Comparison of ENCODE assay signal across 1 cellular context in genomic region chr9:113461285-113461684, GRCh38.
TF ChIP-seq lines count a peak whose summit lies in the region.

No MANE protein-coding gene starts in this region.

TF ChIP-seq in H1, 55 proteins besides CTCF, POLR2A, EP300 and RAD21:
- TF ChIP-seq GTF2F1 (IDR thresholded peaks at IDR 0.05; ENCODE audit: borderline replicate concordance, low read depth, low read length) (no peak), PHF8 (conservative IDR thresholded peaks at IDR 0.05; ENCODE audit: low read depth, low read length) (no peak), POU5F1 (IDR thresholded peaks at IDR 0.05; ENCODE audit: low read depth, low read length) (no peak), MAFK (IDR thresholded peaks at IDR 0.05; ENCODE audit: low read depth, low read length) (no peak), FOSL1 (IDR thresholded peaks at IDR 0.05; ENCODE audit: insufficient read depth, low read depth, low read length) (no peak), JUND (IDR thresholded peaks at IDR 0.05; ENCODE audit: low read length) (no peak), SIRT6 (IDR thresholded peaks at IDR 0.05; ENCODE audit: low read length) (no peak), SP1 (IDR thresholded peaks at IDR 0.05; ENCODE audit: low read depth, low read length) (no peak), ATF3 (IDR thresholded peaks at IDR 0.05; ENCODE audit: insufficient read depth, low read depth, low read length) (no peak), YY1 (IDR thresholded peaks at IDR 0.05; ENCODE audit: low read depth, low read length) (no peak), RBBP5 (IDR thresholded peaks at IDR 0.05; ENCODE audit: borderline replicate concordance, low read depth, low read length) (no peak), RNF2 (IDR thresholded peaks at IDR 0.05; ENCODE audit: borderline replicate concordance, low read depth, low read length, missing control alignments, poor library complexity, severe bottlenecking) (no peak)
